Comparison of ENCODE assay signal across 8 cellular contexts in genomic region chr11:103091024-103091423, GRCh38. TPM values are rescaled to one million over a fixed set of nuclear protein-coding genes. Genes with fewer than 3 reads are reported as not detected.
DNase-seq lines count a peak whose midpoint lies in the region; ATAC-seq lines count a peak whose summit lies in the region.

No MANE protein-coding gene starts in this region.

- peak overlapping the region in 2 of 3 donors; percentile 72 to 97 for H3K27ac Mint-ChIP-seq in IgD-negative memory B cell
- peak overlapping the region; percentile 49 for H3K27ac Mint-ChIP-seq in activated CD4-positive, alpha-beta memory T cell treated with anti-CD3 and anti-CD28 coated beads for 36 hours
- H3K27ac Mint-ChIP-seq in stimulated activated naive B cell treated with anti-CD40 and anti-IgM and Interleukin-4, amounts not matched to agents 10 μg/mL and 1 μg/mL and 100 μg/mL, for 72 hours = no peak overlapping the region

- H3K9me3 Mint-ChIP-seq in IgD-negative memory B cell = peaks cover 0 to 2% (median 0%) of the 10 kb centered on the region in 3 donors
- no peaks in the 10 kb centered on the region for H3K9me3 Mint-ChIP-seq in activated CD4-positive, alpha-beta memory T cell treated with anti-CD3 and anti-CD28 coated beads for 36 hours
- no peaks in the 10 kb centered on the region for H3K9me3 Mint-ChIP-seq in stimulated activated naive B cell treated with anti-CD40 and anti-IgM and Interleukin-4, amounts not matched to agents 10 μg/mL and 1 μg/mL and 100 μg/mL, for 72 hours

- CTCF ChIA-PET in activated CD4-positive, alpha-beta memory T cell treated with anti-CD3 and anti-CD28 coated beads for 36 hours (lab: Charles Lee) = interaction anchor here (0.9 to 4.7 kb wide), 2 partner anchors 13 to 18 kb away, joined by 3 to 57 read pairs; partner anchors contain the start of gene DYNC2H1

- WGBS in iPS DF 6.9 (ENCODE audit: insufficient coverage, insufficient read length) = no CpG with 5 or more reads among the region's 3 CpGs

- no peaks in the 10 kb centered on the region for H3K36me3 Mint-ChIP-seq in IgD-negative memory B cell
- H3K36me3 Mint-ChIP-seq in activated CD4-positive, alpha-beta memory T cell treated with anti-CD3 and anti-CD28 coated beads for 36 hours = peaks cover 14% of the 10 kb centered on the region
- H3K36me3 Mint-ChIP-seq in stimulated activated naive B cell treated with anti-CD40 and anti-IgM and Interleukin-4, amounts not matched to agents 10 μg/mL and 1 μg/mL and 100 μg/mL, for 72 hours = peaks cover 5 to 8% of the 10 kb centered on the region in 2 donors

- H3K27me3 ChIP-seq in iPS DF 6.9 (ENCODE audit: control insufficient read depth, insufficient read depth, low read length) = no peaks in the 10 kb centered on the region

- no peak overlapping the region for H3K27ac ChIP-seq in iPS DF 6.9 (ENCODE audit: low read length)

- H3K4me1 Mint-ChIP-seq in IgD-negative memory B cell = peaks cover 17 to 26% (median 20%) of the 10 kb centered on the region in 3 donors
- peaks cover 25% of the 10 kb centered on the region for H3K4me1 Mint-ChIP-seq in activated CD4-positive, alpha-beta memory T cell treated with anti-CD3 and anti-CD28 coated beads for 36 hours (ENCODE audit: low read depth)
- H3K4me1 Mint-ChIP-seq in stimulated activated naive B cell treated with anti-CD40 and anti-IgM and Interleukin-4, amounts not matched to agents 10 μg/mL and 1 μg/mL and 100 μg/mL, for 72 hours = peaks cover 6 to 23% of the 10 kb centered on the region in 2 donors

- H3K9me3 ChIP-seq in iPS DF 6.9 (ENCODE audit: control insufficient read depth, insufficient read depth, low read length) = no peaks in the 10 kb centered on the region

- intact Hi-C loops in activated CD4-positive, alpha-beta memory T cell treated with anti-CD3 and anti-CD28 coated beads for 36 hours (cut with micrococcal nuclease) = no loop called here

- peaks cover 7% of the 10 kb centered on the region for H3K27me3 Mint-ChIP-seq in IgD-negative memory B cell
- peaks cover 10% of the 10 kb centered on the region for H3K27me3 Mint-ChIP-seq in activated CD4-positive, alpha-beta memory T cell treated with anti-CD3 and anti-CD28 coated beads for 36 hours
- peaks cover 8 to 14% of the 10 kb centered on the region in 2 donors for H3K27me3 Mint-ChIP-seq in stimulated activated naive B cell treated with anti-CD40 and anti-IgM and Interleukin-4, amounts not matched to agents 10 μg/mL and 1 μg/mL and 100 μg/mL, for 72 hours

- no peaks in the 10 kb centered on the region for H3K4me1 ChIP-seq in iPS DF 6.9 (ENCODE audit: control insufficient read depth, insufficient read depth, low read length)

- no peak for ATAC-seq in stimulated activated naive B cell treated with anti-CD40 and anti-IgM and Interleukin-4, amounts not matched to agents 10 μg/mL and 1 μg/mL and 100 μg/mL, for 72 hours (replicated peaks)

- peak overlapping the region; percentile 97; the same call in 1 of the 2 replicates for H3K4me3 ChIP-seq in iPS DF 6.9 (ENCODE audit: low read length)

- no peaks in the 10 kb centered on the region for H3K36me3 ChIP-seq in iPS DF 6.9 (ENCODE audit: control insufficient read depth, insufficient read depth, low read length)

- DNase-seq in DMS53 (lab: John Stamatoyannopoulos, UW) (peak; percentile 47), DMS53 treated with DMSO at 0.1 percent for 48 hours (lab: John Stamatoyannopoulos, UW; ENCODE audit: unreplicated experiment) (no peak), iPS DF 6.9 (ENCODE audit: low read depth, low spot score) (no peak), NOMO-1 (lab: John Stamatoyannopoulos, UW; ENCODE audit: unreplicated experiment in 2 of 2) (no peak)
- no peak for DNase-seq in activated CD4-positive, alpha-beta memory T cell treated with anti-CD3 and anti-CD28 coated beads for 36 hours
- no peak for DNase-seq in stimulated activated naive B cell treated with anti-CD40 and anti-IgM and Interleukin-4, amounts not matched to agents 10 μg/mL and 1 μg/mL and 100 μg/mL, for 72 hours
- no peak for DNase-seq in central memory CD4-positive, alpha-beta T cell

- POLR2A ChIA-PET in activated CD4-positive, alpha-beta memory T cell treated with anti-CD3 and anti-CD28 coated beads for 36 hours (lab: Charles Lee) = interaction anchor here (0.7 to 3.1 kb wide), 4 partner anchors 9 to 33 kb away, joined by 3 to 28 read pairs (median 4); partner anchors contain the start of gene DYNC2H1

- H3K4me3 Mint-ChIP-seq in IgD-negative memory B cell = peak overlapping the region; percentile 91 to 96 (median 94)
- peak overlapping the region; percentile 89 for H3K4me3 Mint-ChIP-seq in activated CD4-positive, alpha-beta memory T cell treated with anti-CD3 and anti-CD28 coated beads for 36 hours
- peak overlapping the region; percentile 93 to 97 for H3K4me3 Mint-ChIP-seq in stimulated activated naive B cell treated with anti-CD40 and anti-IgM and Interleukin-4, amounts not matched to agents 10 μg/mL and 1 μg/mL and 100 μg/mL, for 72 hours

RNA-seq across cellular contexts. Expression of gene DCUN1D5, which starts 0.9 kb away (rescaled TPM):
- 25.9 TPM for polyA plus RNA-seq in IgD-negative memory B cell
- total RNA-seq in activated CD4-positive, alpha-beta memory T cell treated with anti-CD3 and anti-CD28 coated beads for 36 hours = 10 to 100 TPM; 60.1 to 61.0 TPM

RNA-seq across cellular contexts. Expression of gene DYNC2H1, which starts 18.2 kb away (rescaled TPM):
- polyA plus RNA-seq in IgD-negative memory B cell = 0.29 TPM
- total RNA-seq in activated CD4-positive, alpha-beta memory T cell treated with anti-CD3 and anti-CD28 coated beads for 36 hours = 1 to 10 TPM; 1.4 to 1.7 TPM
